Comparison of ENCODE assay signal across 28 cellular contexts in the genomic region with DNA sequence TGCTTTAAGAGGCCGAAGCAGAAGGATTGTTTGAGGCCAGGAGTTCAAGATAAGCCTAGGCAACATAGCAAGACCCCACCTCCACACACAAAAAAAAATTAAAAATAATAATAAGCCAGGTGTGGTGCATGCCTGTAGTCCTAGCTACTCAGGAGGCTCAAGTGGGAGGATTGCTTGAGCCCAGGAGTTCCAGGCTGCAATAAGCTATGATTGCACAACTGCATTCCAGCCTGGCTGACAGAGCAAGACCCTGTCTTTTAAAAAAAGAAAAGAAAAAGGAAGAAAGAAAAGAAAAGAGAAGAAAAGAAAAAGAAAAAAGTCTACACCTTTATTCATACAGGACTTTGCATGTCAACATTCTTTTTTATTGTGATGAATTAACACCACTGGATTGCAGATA.
"Had no signal": no experiment of that assay in that cellular context is flagged by ENCODE, and none has a peak within 500 bp of the region (broad histone marks: within the 10 kb centered on the region; RNA-seq: fewer than 3 reads in every experiment).

No MANE protein-coding gene starts in this region.

- H3K27me3 ChIP-seq: ascending aorta, Peyer's patch, SJSA1 had no signal

- H3K9ac ChIP-seq: KMS-11, SK-N-SH had no signal

- H3K27ac ChIP-seq: ascending aorta, KMS-11, Peyer's patch, SJSA1, WERI-Rb-1 had no signal

- H3K4me2 ChIP-seq: KMS-11, SK-N-SH had no signal

- DNase-seq: activated CD4-positive, alpha-beta memory T cell treated with anti-CD3 and anti-CD28 coated beads, Interleukin-2, amount 10 ng/mL, durations not matched to agents 7 days and 5 days; activated CD4-positive, alpha-beta T cell treated with anti-CD3 and anti-CD28 coated beads for 1 hour; activated CD4-positive, alpha-beta T cell treated with anti-CD3 and anti-CD28 coated beads for 48 hours; activated CD4-positive, CD25-positive, alpha-beta regulatory T cell; activated effector memory CD4-positive, alpha-beta T cell treated with anti-CD3 and anti-CD28 coated beads, Interleukin-2, amount 50 U/mL, for 16 hours; activated naive CD4-positive, alpha-beta T cell; activated naive CD4-positive, alpha-beta T cell treated with anti-CD3 and anti-CD28 coated beads, Interleukin-2, amount 50 U/mL, for 16 hours; activated naive CD8-positive, alpha-beta T cell treated with anti-CD3 and anti-CD28 coated beads for 36 hours; activated T-cell treated with anti-CD3 and anti-CD28 coated beads, Interleukin-2, amount 50 U/mL, for 1 hour; activated T-cell treated with anti-CD3 and anti-CD28 coated beads, Interleukin-2, amount 50 U/mL, for 72 hours; MV-4-11; NCI-H1092; NCI-H1436 treated with DMSO at 0.1 percent for 48 hours; NCI-H1694 treated with DMSO at 0.1 percent for 48 hours; NCI-H2029; NCI-H510A; NCI-H526; NCI-H748 treated with DMSO at 0.1 percent for 48 hours; NK-92 treated with Interleukin-12 subunit alpha and Interleukin-12 subunit beta, amount 100 ng/mL, for 24 hours; PC-3; Peyer's patch; RPMI8226; SHP77 treated with DMSO at 0.1 percent for 48 hours; SK-N-SH; WERI-Rb-1 had no signal

- H3K4me1 ChIP-seq: ascending aorta, Peyer's patch, SJSA1 had no signal

- H3K9me3 ChIP-seq: ascending aorta, Peyer's patch, SK-N-SH had no signal

- H3K36me3 ChIP-seq: ascending aorta, Peyer's patch, SJSA1, WERI-Rb-1 had no signal

- H3K4me3 ChIP-seq: ascending aorta, Peyer's patch, SJSA1 had no signal
